Comparison of ENCODE assay signal across 19 cellular contexts in genomic region chr4:3450643-3451042, GRCh38.
"Had no signal": no experiment of that assay in that cellular context is flagged by ENCODE, and none has a peak within 500 bp of the region (broad histone marks: within the 10 kb centered on the region; RNA-seq: fewer than 3 reads in every experiment).

No MANE protein-coding gene starts in this region.

- H3K27ac Mint-ChIP-seq: naive thymus-derived CD8-positive, alpha-beta T cell; stimulated activated memory B cell treated with anti-CD40 and anti-IgM and Interleukin-4, amounts not matched to agents 10 μg/mL and 1 μg/mL and 100 μg/mL, for 72 hours; stimulated activated naive CD8-positive, alpha-beta T cell treated with anti-CD3 and anti-CD28 coated beads, Interleukin-15, Interleukin-2, amounts not matched to agents 100 ng/mL and 50 ng/mL, for 24 hours had no signal

- H3K4me1 ChIP-seq: left ventricle myocardium inferior, lower lobe of right lung, prostate gland, upper lobe of right lung, uterus had no signal

- ATAC-seq: left cardiac atrium; lower lobe of right lung; naive thymus-derived CD8-positive, alpha-beta T cell; right cardiac atrium; upper lobe of right lung had no signal

- H3K4me3 ChIP-seq: dorsolateral prefrontal cortex, left ventricle myocardium inferior, lower lobe of right lung, prostate gland, sigmoid colon, thoracic aorta, tibial nerve, upper lobe of right lung, uterus had no signal

- H3K4me1 Mint-ChIP-seq: naive thymus-derived CD8-positive, alpha-beta T cell; neural crest cell; stimulated activated memory B cell treated with anti-CD40 and anti-IgM and Interleukin-4, amounts not matched to agents 10 μg/mL and 1 μg/mL and 100 μg/mL, for 72 hours had no signal

- H3K27ac ChIP-seq: dorsolateral prefrontal cortex, left ventricle myocardium inferior, lower lobe of right lung, prostate gland, sigmoid colon, thoracic aorta, tibial nerve, upper lobe of right lung, uterus had no signal

- DNase-seq: dorsolateral prefrontal cortex; effector CD4-positive, alpha-beta T cell; head of caudate nucleus; left cardiac atrium; lower lobe of right lung; naive thymus-derived CD8-positive, alpha-beta T cell; sigmoid colon; stimulated activated CD4-positive, alpha-beta T cell treated with anti-CD3 and anti-CD28 coated beads, Interleukin-2, amount 100 ng/mL, for 24 hours; stimulated activated CD4-positive, alpha-beta T cell treated with anti-CD3 and anti-CD28 coated beads, Interleukin-4, amount 100 ng/mL, for 24 hours; upper lobe of right lung; uterus had no signal

- H3K9me3 ChIP-seq: prostate gland, upper lobe of right lung, uterus had no signal

- H3K27me3 Mint-ChIP-seq: stimulated activated naive CD8-positive, alpha-beta T cell treated with anti-CD3 and anti-CD28 coated beads, Interleukin-15, Interleukin-2, amounts not matched to agents 100 ng/mL and 50 ng/mL, for 24 hours had no signal

- H3K4me3 Mint-ChIP-seq: naive thymus-derived CD8-positive, alpha-beta T cell; neural crest cell; stimulated activated memory B cell treated with anti-CD40 and anti-IgM and Interleukin-4, amounts not matched to agents 10 μg/mL and 1 μg/mL and 100 μg/mL, for 72 hours; stimulated activated naive CD8-positive, alpha-beta T cell treated with anti-CD3 and anti-CD28 coated beads, Interleukin-15, Interleukin-2, amounts not matched to agents 100 ng/mL and 50 ng/mL, for 24 hours had no signal

- H3K36me3 ChIP-seq: left ventricle myocardium inferior, lower lobe of right lung, prostate gland, sigmoid colon, thoracic aorta, tibial nerve, upper lobe of right lung, uterus had no signal
